Comparison of ENCODE assay signal across 8 cellular contexts in the genomic region with DNA sequence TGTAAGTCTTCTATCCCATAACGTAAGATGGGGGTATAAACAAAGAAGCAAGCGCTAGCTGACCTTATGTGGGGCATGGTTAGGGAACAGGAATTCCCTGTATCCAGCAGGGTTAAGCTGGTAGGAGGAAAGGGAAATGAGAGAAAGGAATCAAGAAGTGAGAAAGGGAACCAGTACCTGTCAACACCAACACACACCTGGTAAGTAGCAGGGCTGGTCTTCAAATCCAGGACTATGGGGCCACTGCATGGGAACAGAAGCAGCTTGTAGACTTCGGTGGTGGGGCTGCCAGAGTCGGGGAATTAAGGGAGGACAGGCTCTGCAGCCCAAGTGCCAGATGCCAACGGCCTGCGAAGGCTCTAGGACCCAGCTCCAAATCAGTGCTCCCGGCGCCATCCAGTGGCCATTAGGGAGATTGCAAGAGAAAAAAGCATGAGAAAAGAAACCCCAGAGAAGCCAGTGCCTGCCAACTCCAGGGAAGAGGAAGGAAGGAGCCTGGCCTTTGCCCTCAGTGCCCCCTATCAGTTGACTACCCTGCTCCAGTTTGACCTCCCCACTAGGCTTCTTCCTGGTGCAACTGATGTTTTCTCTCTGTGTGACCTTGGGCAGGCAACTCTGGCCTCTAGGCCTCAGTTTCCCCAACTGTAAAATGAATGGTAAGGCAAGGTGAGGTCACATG. TPM values are rescaled to one million over a fixed set of nuclear protein-coding genes. Genes with fewer than 3 reads are reported as not detected.
DNase-seq lines count a peak whose midpoint lies in the region; ATAC-seq, FAIRE-seq and TF ChIP-seq lines count a peak whose summit lies in the region.

No MANE protein-coding gene starts in this region.

- H3K27ac Mint-ChIP-seq in osteocyte (ENCODE audit: unreplicated experiment): no peak overlapping the region

- H3K27me3 ChIP-seq in DND-41 (ENCODE audit: insufficient read depth, low read length, poor library complexity): peaks cover 8% of the 10 kb centered on the region
- H3K27me3 ChIP-seq in transverse colon: peaks cover 13% of the 10 kb centered on the region

- H3K79me2 ChIP-seq in DND-41 (ENCODE audit: insufficient read depth, low read length): no peaks in the 10 kb centered on the region

- H3K4me1 Mint-ChIP-seq in osteocyte (ENCODE audit: unreplicated experiment): peaks cover 7% of the 10 kb centered on the region

- TF ChIP-seq CTCF in DND-41 (IDR thresholded peaks at IDR 0.05; ENCODE audit: borderline replicate concordance, extremely low read depth, low read length, poor library complexity, severe bottlenecking) (peak; percentile 91), osteocyte (IDR thresholded peaks at IDR 0.05) (peak; percentile 87), transverse colon (IDR thresholded peaks at IDR 0.05) (peak; percentile 85 to 90 (median 87))

- no peaks in the 10 kb centered on the region for H3K4me1 ChIP-seq in DND-41 (ENCODE audit: insufficient read depth, low read length)
- H3K4me1 ChIP-seq in transverse colon: peaks cover 0 to 18% (median 10%) of the 10 kb centered on the region in 4 donors

- WGBS in transverse colon (ENCODE audit: low coverage in 1 of 2), 2 donors: 0 to 18% methylated on average over 1 to 8 of the region's 8 CpGs

- H3K36me3 Mint-ChIP-seq in osteocyte (ENCODE audit: unreplicated experiment): no peaks in the 10 kb centered on the region

- H3K27me3 Mint-ChIP-seq in osteocyte (ENCODE audit: unreplicated experiment): peaks cover 17% of the 10 kb centered on the region

- H4K20me1 ChIP-seq in DND-41 (ENCODE audit: insufficient read depth, low read length): no peaks in the 10 kb centered on the region

- FAIRE-seq in frontal cortex (lab: Jason Lieb, UNC): no peak

- H3K4me3 Mint-ChIP-seq in osteocyte (ENCODE audit: unreplicated experiment): no peak overlapping the region

- in situ Hi-C loops in transverse colon (cut with MboI; ENCODE audit: low pct_ligation_motif_present in 1 of 4, low pct_unique_long_range_greater_than_20kb in 1 of 4, low sequenced_read_pairs in 3 of 4): loop anchor here in 2 of 4 donors (25.0 kb wide), 3 partner anchors 179 to 279 kb away; a partner anchor contains a TSS

- H3K9me3 Mint-ChIP-seq in osteocyte (ENCODE audit: unreplicated experiment): no peaks in the 10 kb centered on the region

- intact Hi-C loops in transverse colon (cut with DNase I; ENCODE audit: low total_unique reads): loop anchor here (10.0 kb wide), 1 partner anchor 236 kb away; no protein-coding TSS in a partner anchor

- DNase-seq in DND-41 (peak; percentile 71), M059J (ENCODE audit: low read depth) (peak; percentile 87), SHP77 treated with DMSO at 0.1 percent for 48 hours (lab: John Stamatoyannopoulos, UW) (peak; percentile 25), frontal cortex (ENCODE audit: low spot score in 2 of 2) (peak; percentile 64 to 71), osteocyte (ENCODE audit: extremely low spot score, unreplicated experiment) (peak; percentile 91), transverse colon (peak; percentile 84)
- DNase-seq in activated effector memory CD4-positive, alpha-beta T cell treated with anti-CD3 and anti-CD28 coated beads, Interleukin-2, amount 50 U/mL, for 16 hours: peak; percentile 86

- no peak overlapping the region for H3K4me2 ChIP-seq in DND-41 (ENCODE audit: insufficient read depth, low read length)

- ATAC-seq in DND-41 (ENCODE audit: insufficient read depth, low read depth) (peak; percentile 80), HG02973 (IDR thresholded peaks at IDR 0.05; ENCODE audit: unreplicated experiment) (no peak)

- no peak for TF ChIP-seq EP300 in transverse colon (IDR thresholded peaks at IDR 0.05; ENCODE audit: low read depth)

- no peak for TF ChIP-seq POLR2A in transverse colon (IDR thresholded peaks at IDR 0.05)

- H3K9ac ChIP-seq in DND-41 (ENCODE audit: low read depth, low read length): no peak overlapping the region

- no peak overlapping the region for H2AFZ ChIP-seq in DND-41 (ENCODE audit: low read depth, low read length)

- H3K27ac ChIP-seq in DND-41 (ENCODE audit: low read length): no peak overlapping the region
- no peak overlapping the region for H3K27ac ChIP-seq in transverse colon

- no peaks in the 10 kb centered on the region for H3K36me3 ChIP-seq in DND-41 (ENCODE audit: insufficient read depth, low read length)
- H3K36me3 ChIP-seq in transverse colon: no peaks in the 10 kb centered on the region

- H3K9me3 ChIP-seq in DND-41 (ENCODE audit: insufficient read depth, low read length, severe bottlenecking): no peaks in the 10 kb centered on the region
- H3K9me3 ChIP-seq in transverse colon: no peaks in the 10 kb centered on the region

- H3K4me3 ChIP-seq in DND-41 (ENCODE audit: low read depth in 1 of 2, low read length in 2 of 2) (no peak overlapping the region), transverse colon (no peak overlapping the region)

RNA-seq across cellular contexts. Expression of a gene that starts 15.8 kb away (rescaled TPM):
- not detected in 2 replicates for total RNA-seq in M059J (2014; rRNA removed; shearing (Covaris generic))
- not detected for total RNA-seq in frontal cortex
- not detected in 2 replicates for total RNA-seq in osteocyte
- total RNA-seq in transverse colon: not detected

RNA-seq across cellular contexts. Expression of a gene that starts 17.3 kb away (rescaled TPM):
- not detected in 2 replicates for total RNA-seq in M059J (2014; rRNA removed; shearing (Covaris generic))
- total RNA-seq in frontal cortex: under 0.01 TPM
- total RNA-seq in osteocyte: not detected in 2 replicates
- total RNA-seq in transverse colon: not detected

RNA-seq across cellular contexts. Expression of a gene that starts 36.5 kb away (rescaled TPM):
- 0.30 TPM in 1 of 2 replicates, not detected in the other for total RNA-seq in M059J (2014; rRNA removed; shearing (Covaris generic))
- total RNA-seq in frontal cortex (0.41 TPM), osteocyte (not detected in 2 replicates), transverse colon (10 to 100 TPM; 16.1 to 90.3 (median 48.2) TPM)

RNA-seq across cellular contexts. Expression of a gene that starts 57.4 kb away (rescaled TPM):
- 177 and 189 TPM in 2 replicates for total RNA-seq in M059J (2014; rRNA removed; shearing (Covaris generic))
- total RNA-seq in frontal cortex (0.82 TPM), osteocyte (31.5 and 32.3 TPM in 2 replicates), transverse colon (100 to 1,000 TPM in 2 of 4 donors, 10 to 100 TPM in 2; 60.7 to 140 (median 94.3) TPM)

Comparison
In these comparisons a context has a peak if more than half of its experiments do, and no peak if none do; other contexts are left out.
1. DNase-seq: peak in every context shown above with its lines; median percentile 91 in osteocyte; 87 in M059J; 86 in activated effector memory CD4-positive, alpha-beta T cell treated with anti-CD3 and anti-CD28 coated beads, Interleukin-2, amount 50 U/mL, for 16 hours; 84 in transverse colon; 71 in DND-41; 68 in frontal cortex; 25 in SHP77 treated with DMSO at 0.1 percent for 48 hours.
2. RNA of a gene that starts 36.5 kb away (total RNA-seq): 16.1 to 90.3 TPM in transverse colon; 0.41 TPM in frontal cortex (single experiment), 0.30 TPM in M059J and not detected in osteocyte; every median in the first group is over 10 times any median in the second.
3. Peak in every context shown above with its lines, with median percentiles within 50 percentile points of each other: CTCF ChIP-seq.